ENCODE assay signal across 10 cellular contexts in genomic region chr20:46701556-46701955, GRCh38. TPM values are rescaled to one million over a fixed set of nuclear protein-coding genes. Genes with fewer than 3 reads are reported as not detected.
"Had no signal": no experiment of that assay in that cellular context is flagged by ENCODE, and none has a peak within 500 bp of the region (broad histone marks: within the 10 kb centered on the region; RNA-seq: fewer than 3 reads in every experiment).

No MANE protein-coding gene starts in this region.

- DNase-seq: activated B cell treated with CpG ODN at 0.5 μM for 24 hours; activated CD4-positive, alpha-beta T cell treated with anti-CD3 and anti-CD28 coated beads, Interleukin-2, amount 10 ng/mL, durations not matched to agents 24 days and 14 days; activated naive CD4-positive, alpha-beta T cell treated with Interleukin-2 at 50 U/mL for 16 hours; activated naive CD8-positive, alpha-beta T cell treated with anti-CD3 and anti-CD28 coated beads, Interleukin-2, amount 50 U/mL, for 24 hours; endodermal cell; naive thymus-derived CD4-positive, alpha-beta T cell had no signal

- H3K4me1 Mint-ChIP-seq: activated B cell treated with CpG ODN at 0.5 μM for 24 hours; activated CD4-positive, alpha-beta T cell treated with anti-CD3 and anti-CD28 coated beads, Interleukin-2, amount 10 ng/mL, durations not matched to agents 24 days and 14 days; activated naive CD8-positive, alpha-beta T cell treated with anti-CD3 and anti-CD28 coated beads, Interleukin-2, amount 50 U/mL, for 24 hours; naive thymus-derived CD4-positive, alpha-beta T cell; stimulated activated effector memory CD8-positive, alpha-beta T cell treated with anti-CD3 and anti-CD28 coated beads, Interleukin-12 subunit alpha, Interleukin-12 subunit beta, amount 100 ng/mL, for 72 hours had no signal

- H3K9me3 Mint-ChIP-seq: activated naive CD8-positive, alpha-beta T cell treated with anti-CD3 and anti-CD28 coated beads, Interleukin-2, amount 50 U/mL, for 24 hours; stimulated activated effector memory CD8-positive, alpha-beta T cell treated with anti-CD3 and anti-CD28 coated beads, Interleukin-12 subunit alpha, Interleukin-12 subunit beta, amount 100 ng/mL, for 72 hours had no signal

- H3K9ac ChIP-seq: parathyroid adenoma had no signal

- H3K4me3 Mint-ChIP-seq: activated B cell treated with CpG ODN at 0.5 μM for 24 hours; activated CD4-positive, alpha-beta T cell treated with anti-CD3 and anti-CD28 coated beads, Interleukin-2, amount 10 ng/mL, durations not matched to agents 24 days and 14 days; activated naive CD8-positive, alpha-beta T cell treated with anti-CD3 and anti-CD28 coated beads, Interleukin-2, amount 50 U/mL, for 24 hours; endodermal cell; naive thymus-derived CD4-positive, alpha-beta T cell; stimulated activated effector memory CD8-positive, alpha-beta T cell treated with anti-CD3 and anti-CD28 coated beads, Interleukin-12 subunit alpha, Interleukin-12 subunit beta, amount 100 ng/mL, for 72 hours had no signal

- H3K4me1 ChIP-seq: parathyroid adenoma had no signal

- ATAC-seq: activated naive CD8-positive, alpha-beta T cell treated with anti-CD3 and anti-CD28 coated beads, Interleukin-2, amount 50 U/mL, for 24 hours; naive thymus-derived CD4-positive, alpha-beta T cell; stimulated activated effector memory CD8-positive, alpha-beta T cell treated with anti-CD3 and anti-CD28 coated beads, Interleukin-12 subunit alpha, Interleukin-12 subunit beta, amount 100 ng/mL, for 72 hours had no signal

- H3K27ac Mint-ChIP-seq: activated B cell treated with CpG ODN at 0.5 μM for 24 hours; activated CD4-positive, alpha-beta T cell treated with anti-CD3 and anti-CD28 coated beads, Interleukin-2, amount 10 ng/mL, durations not matched to agents 24 days and 14 days; activated naive CD8-positive, alpha-beta T cell treated with anti-CD3 and anti-CD28 coated beads, Interleukin-2, amount 50 U/mL, for 24 hours; endodermal cell; naive thymus-derived CD4-positive, alpha-beta T cell; stimulated activated effector memory CD8-positive, alpha-beta T cell treated with anti-CD3 and anti-CD28 coated beads, Interleukin-12 subunit alpha, Interleukin-12 subunit beta, amount 100 ng/mL, for 72 hours had no signal

- H3K36me3 Mint-ChIP-seq: stimulated activated effector memory CD8-positive, alpha-beta T cell treated with anti-CD3 and anti-CD28 coated beads, Interleukin-12 subunit alpha, Interleukin-12 subunit beta, amount 100 ng/mL, for 72 hours had no signal

RNA-seq across cellular contexts. Expression of gene SLC2A10, which starts 7.9 kb away (rescaled TPM):
- total RNA-seq: activated B cell treated with CpG ODN at 0.5 μM for 24 hours; activated CD4-positive, alpha-beta T cell treated with anti-CD3 and anti-CD28 coated beads, Interleukin-2, amount 10 ng/mL, durations not matched to agents 24 days and 14 days; T-helper 2 cell treated with Interferon-gamma antibody and Interleukin-4, amounts not matched to agents 100 ng/mL and 5 ng/mL, for 36 hours had no signal

RNA-seq across cellular contexts. Expression of gene SLC13A3, which starts 50.3 kb away (rescaled TPM):
- total RNA-seq: activated CD4-positive, alpha-beta T cell treated with anti-CD3 and anti-CD28 coated beads, Interleukin-2, amount 10 ng/mL, durations not matched to agents 24 days and 14 days; lung microvascular endothelial cell; T-helper 2 cell treated with Interferon-gamma antibody and Interleukin-4, amounts not matched to agents 100 ng/mL and 5 ng/mL, for 36 hours had no signal
